8 cellular contexts compared by ENCODE assay signal in the genomic region with DNA sequence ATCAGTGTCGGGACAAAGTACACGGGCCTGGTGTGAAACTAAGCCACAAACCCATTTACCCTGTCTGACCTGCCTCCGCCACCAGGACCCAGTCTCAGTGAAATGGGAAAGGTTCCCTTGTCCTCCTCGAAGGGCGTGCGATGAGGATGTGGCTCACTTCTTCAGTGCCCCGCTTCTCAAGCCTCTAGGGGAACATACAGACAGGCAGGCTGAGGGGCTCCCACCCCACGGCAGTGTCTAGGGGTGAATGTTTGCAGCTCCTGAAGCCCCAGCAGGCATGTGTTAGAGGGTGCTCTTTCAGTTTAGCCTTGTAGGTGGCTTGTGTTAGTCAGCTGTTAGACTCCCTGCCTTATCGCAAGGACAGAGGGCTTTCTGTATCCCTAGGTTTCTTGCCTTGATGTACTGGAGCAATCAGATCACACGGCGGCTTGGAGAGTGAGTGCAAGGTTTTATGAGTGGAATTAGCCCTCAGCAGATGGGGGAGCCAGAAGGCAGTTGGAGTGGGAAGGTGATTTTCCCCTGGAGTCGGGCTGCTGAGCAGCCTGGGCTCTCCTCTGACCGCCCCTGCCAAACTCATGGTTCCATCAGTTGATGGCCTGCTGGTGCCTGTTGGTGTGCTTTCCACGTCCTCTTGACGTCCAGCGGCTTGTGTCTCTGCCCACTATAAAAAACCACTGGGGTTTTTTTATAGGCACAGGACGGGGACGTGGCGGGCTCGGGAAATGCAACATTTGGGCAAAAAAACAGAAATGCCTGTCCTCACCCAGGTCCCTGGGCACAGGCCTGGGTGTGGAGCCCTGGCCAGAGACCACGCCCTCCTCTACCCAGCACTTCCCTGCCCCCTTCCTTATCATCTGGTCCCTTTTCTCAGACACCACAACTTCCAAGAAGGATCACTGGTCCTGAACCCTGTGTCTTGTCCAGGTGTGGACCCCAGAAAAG. TPM values are rescaled to one million over a fixed set of nuclear protein-coding genes. Genes with fewer than 3 reads are reported as not detected.
DNase-seq lines count a peak whose midpoint lies in the region; ATAC-seq and TF ChIP-seq lines count a peak whose summit lies in the region.

No MANE protein-coding gene starts in this region.

- peaks cover 23% of the 10 kb centered on the region; the same call in 1 of the 2 replicates for H3F3A ChIP-seq in PC-9 (ENCODE audit: insufficient read depth, low read depth)

- peak overlapping the region; percentile 78 for H3K27ac ChIP-seq in DND-41 (ENCODE audit: low read length)
- H3K27ac ChIP-seq in H9 (ENCODE audit: insufficient read length, low read depth, low read length), result no peak overlapping the region
- peak overlapping the region; percentile 20; the same call in 1 of the 2 replicates for H3K27ac ChIP-seq in PC-9
- H3K27ac ChIP-seq in lower lobe of right lung, result peak overlapping the region; percentile 87
- peak overlapping the region; percentile 24 to 41 for H3K27ac ChIP-seq in uterus

- peaks cover 7% of the 10 kb centered on the region for H3K23me2 ChIP-seq in H9 (ENCODE audit: insufficient read length, low read depth, low read length, poor library complexity, severe bottlenecking)

- no peak overlapping the region for H3T11ph ChIP-seq in H9 (ENCODE audit: low read length)

- H3K36me3 Mint-ChIP-seq in H9 (ENCODE audit: insufficient read depth in 1 of 3, low read depth in 3 of 3), result peaks cover 14 to 35% (median 26%) of the 10 kb centered on the region in 3 experiments
- H3K36me3 Mint-ChIP-seq in brain, result peaks cover 19% of the 10 kb centered on the region

- H3K4me1 Mint-ChIP-seq in H9, result peaks cover 11 to 18% of the 10 kb centered on the region in 2 experiments
- peaks cover 26% of the 10 kb centered on the region for H3K4me1 Mint-ChIP-seq in brain

- intact Hi-C loops in PC-9 (cut with micrococcal nuclease; ENCODE audit: unreplicated experiment) (loop anchor here (1.0 to 10.0 kb wide), 3 partner anchors 18 to 678 kb away; no protein-coding TSS in a partner anchor), lower lobe of right lung (cut with DNase I) (no loop called here), uterus (cut with DNase I; ENCODE audit: low total_unique reads) (loop anchor here (10.0 kb wide), 1 partner anchor 112 kb away; a partner anchor contains a TSS)

- DNase-seq in DND-41 (peak; percentile 42), H9 (peak; percentile 59), PC-9 (peak; percentile 56), lower lobe of right lung (no peak), uterus (no peak), hippocampal formation (lab: John Stamatoyannopoulos, UW) (no peak)

- no peaks in the 10 kb centered on the region; the same call in 1 of the 2 replicates for H3K27me3 Mint-ChIP-seq in H9 (ENCODE audit: low read depth)
- H3K27me3 Mint-ChIP-seq in brain, result peaks cover 5% of the 10 kb centered on the region

- no peak for TF ChIP-seq POLR2A in uterus (IDR thresholded peaks at IDR 0.05)

- H3K4me3 ChIP-seq in DND-41 (ENCODE audit: low read depth in 1 of 2, low read length in 2 of 2), result peak overlapping the region; percentile 71 to 90
- peak overlapping the region; percentile 94 for H3K4me3 ChIP-seq in PC-9
- H3K4me3 ChIP-seq in lower lobe of right lung, result peak overlapping the region; percentile 99
- peak overlapping the region; percentile 74 to 89 for H3K4me3 ChIP-seq in uterus

- H3K4me3 Mint-ChIP-seq in H9 (peak overlapping the region; percentile 92 to 96), brain (peak overlapping the region; percentile 91 to 98 (median 94))

- no peak overlapping the region for H3K4ac ChIP-seq in H9 (ENCODE audit: low read depth, low read length)

- H3K56ac ChIP-seq in H9 (ENCODE audit: insufficient read length, low read depth, low read length), result no peak overlapping the region

- no peaks in the 10 kb centered on the region for H3K9me2 ChIP-seq in PC-9 (ENCODE audit: insufficient read depth)

- no peak overlapping the region for H4K91ac ChIP-seq in H9 (ENCODE audit: insufficient read length, low read depth, low read length)

- peak overlapping the region; percentile 55 to 98 (median 97); a peak in 6 of 7 replicates for H3K27ac Mint-ChIP-seq in H9
- H3K27ac Mint-ChIP-seq in brain, result peak overlapping the region; percentile 71 to 95 (median 94)

- H2AFZ ChIP-seq in DND-41 (ENCODE audit: low read depth, low read length), result peak overlapping the region; percentile 94
- no peak overlapping the region for H2AFZ ChIP-seq in H9 (ENCODE audit: low read length)
- H2AFZ ChIP-seq in PC-9, result peak overlapping the region; percentile 94

- peaks cover 19% of the 10 kb centered on the region for H4K20me1 ChIP-seq in DND-41 (ENCODE audit: insufficient read depth, low read length)
- no peaks in the 10 kb centered on the region for H4K20me1 ChIP-seq in H9 (ENCODE audit: control insufficient read depth, insufficient read depth, insufficient read length)
- H4K20me1 ChIP-seq in PC-9 (ENCODE audit: insufficient read depth), result no peaks in the 10 kb centered on the region

- no peak overlapping the region for H2BK5ac ChIP-seq in H9 (ENCODE audit: insufficient read length, low read length)

- POLR2A ChIA-PET in PC-9 (lab: Charles Lee; ENCODE audit: unreplicated experiment), result interaction anchor here (0.5 to 1.0 kb wide), 4 partner anchors 10 to 671 kb away, joined by 3 to 5 read pairs (median 4); a partner anchor contains a TSS

- no peak overlapping the region for H2AK5ac ChIP-seq in H9 (ENCODE audit: insufficient read length, low read length)

- H2BK15ac ChIP-seq in H9 (ENCODE audit: low read depth, low read length), result no peak overlapping the region

- H3K79me1 ChIP-seq in H9 (ENCODE audit: insufficient read depth, low read depth, low read length, poor library complexity, severe bottlenecking), result no peaks in the 10 kb centered on the region

- H3K9ac ChIP-seq in DND-41 (ENCODE audit: low read depth, low read length), result peak overlapping the region; percentile 99
- peak overlapping the region; percentile 63 for H3K9ac ChIP-seq in H9 (ENCODE audit: extremely low read depth, insufficient read length, low read length)

- peak overlapping the region; percentile 88 for H3K4me2 ChIP-seq in DND-41 (ENCODE audit: insufficient read depth, low read length)
- peak overlapping the region; percentile 79 for H3K4me2 ChIP-seq in H9 (ENCODE audit: insufficient read depth, insufficient read length, low read length)
- peak overlapping the region; percentile 99 for H3K4me2 ChIP-seq in PC-9

- CTCF ChIA-PET in PC-9 (lab: Charles Lee), result interaction anchor here (1.2 kb wide), 1 partner anchor 13 kb away, joined by 4 read pairs; no protein-coding TSS in a partner anchor

- WGBS in H9 (ENCODE audit: extremely low coverage, insufficient read length, low lambda C conversion rate), result no CpG with 5 or more reads among the region's 21 CpGs

- H3K18ac ChIP-seq in H9 (ENCODE audit: insufficient read length, low read depth, low read length), result peak overlapping the region; percentile 9

- ATAC-seq in DND-41 (ENCODE audit: insufficient read depth, low read depth) (peak; percentile 51), lower lobe of right lung (peak in 1 of 2 donors; percentile 3), HG02763 (IDR thresholded peaks at IDR 0.05; ENCODE audit: unreplicated experiment) (no peak)

- no peak overlapping the region; the same call in 1 of the 2 replicates for H3K14ac ChIP-seq in H9 (ENCODE audit: insufficient read depth, low read length)

- peaks cover 53% of the 10 kb centered on the region for H3K36me3 ChIP-seq in DND-41 (ENCODE audit: insufficient read depth, low read length)
- peaks cover 15% of the 10 kb centered on the region for H3K36me3 ChIP-seq in PC-9 (ENCODE audit: low read depth)
- peaks cover 20% of the 10 kb centered on the region for H3K36me3 ChIP-seq in lower lobe of right lung
- H3K36me3 ChIP-seq in uterus, result no peaks in the 10 kb centered on the region

- H3K27me3 ChIP-seq in DND-41 (ENCODE audit: insufficient read depth, low read length, poor library complexity), result no peaks in the 10 kb centered on the region
- no peaks in the 10 kb centered on the region for H3K27me3 ChIP-seq in H9 (ENCODE audit: insufficient read depth, low read length)
- H3K27me3 ChIP-seq in PC-9 (ENCODE audit: insufficient read depth, low read depth), result no peaks in the 10 kb centered on the region
- H3K27me3 ChIP-seq in lower lobe of right lung (ENCODE audit: low read depth), result no peaks in the 10 kb centered on the region
- no peaks in the 10 kb centered on the region for H3K27me3 ChIP-seq in uterus

- no peaks in the 10 kb centered on the region for H3K9me3 Mint-ChIP-seq in H9
- no peaks in the 10 kb centered on the region for H3K9me3 Mint-ChIP-seq in brain

- no peak overlapping the region for H4K5ac ChIP-seq in H9 (ENCODE audit: insufficient read length, low read depth, low read length)

- H4K8ac ChIP-seq in H9 (replicated peaks; ENCODE audit: insufficient read length, low read depth, low read length), result no peak overlapping the region

- H3K9me3 ChIP-seq in DND-41 (ENCODE audit: insufficient read depth, low read length, severe bottlenecking) (no peaks in the 10 kb centered on the region), H9 (ENCODE audit: control insufficient read depth, low read depth, low read length) (no peaks in the 10 kb centered on the region), PC-9 (ENCODE audit: insufficient read depth, low read depth) (no peaks in the 10 kb centered on the region), lower lobe of right lung (no peaks in the 10 kb centered on the region), uterus (no peaks in the 10 kb centered on the region)

- TF ChIP-seq CTCF in DND-41 (IDR thresholded peaks at IDR 0.05; ENCODE audit: borderline replicate concordance, extremely low read depth, low read length, poor library complexity, severe bottlenecking) (no peak), H9 (conservative IDR thresholded peaks at IDR 0.05) (no peak), PC-9 (conservative IDR thresholded peaks at IDR 0.05) (no peak), brain (conservative IDR thresholded peaks at IDR 0.05) (no peak), lower lobe of right lung (IDR thresholded peaks at IDR 0.05) (no peak), uterus (IDR thresholded peaks at IDR 0.05) (no peak)

- H2BK12ac ChIP-seq in H9 (ENCODE audit: insufficient read length, low read depth, low read length), result no peak overlapping the region

- TSS peak; percentile 82 for BruUV-seq in PC-9 (replicated peaks; lab: Mats Ljungman, UMichigan)

- H3K23ac ChIP-seq in H9 (ENCODE audit: insufficient read length, low read depth, low read length), result no peak overlapping the region

- H2BK120ac ChIP-seq in H9 (ENCODE audit: low read depth, low read length, poor library complexity, severe bottlenecking), result no peak overlapping the region

- peaks cover 39% of the 10 kb centered on the region for H3K4me1 ChIP-seq in DND-41 (ENCODE audit: insufficient read depth, low read length)
- H3K4me1 ChIP-seq in H9 (ENCODE audit: insufficient read depth, low read length), result no peaks in the 10 kb centered on the region; the same call in 1 of the 2 replicates
- H3K4me1 ChIP-seq in PC-9 (replicated peaks; ENCODE audit: insufficient read depth), result peaks cover 29% of the 10 kb centered on the region
- peaks cover 37% of the 10 kb centered on the region for H3K4me1 ChIP-seq in lower lobe of right lung
- peaks cover 0 to 4% of the 10 kb centered on the region in 2 donors for H3K4me1 ChIP-seq in uterus

- peaks cover 66% of the 10 kb centered on the region for H3K79me2 ChIP-seq in DND-41 (ENCODE audit: insufficient read depth, low read length)
- H3K79me2 ChIP-seq in H9 (ENCODE audit: insufficient read depth, low read length), result peaks cover 6% of the 10 kb centered on the region; the same call in 1 of the 2 replicates
- H3K79me2 ChIP-seq in PC-9 (ENCODE audit: low read depth), result peaks cover 31% of the 10 kb centered on the region

- H2BK20ac ChIP-seq in H9 (ENCODE audit: low read depth, low read length, poor library complexity, severe bottlenecking), result no peak overlapping the region

RNA-seq across cellular contexts. Expression of a gene that starts 0.8 kb away (rescaled TPM):
- total RNA-seq in H9 (2021) (80.3 and 84.7 TPM in 2 replicates), PC-9 (2021) (63.9 and 73.3 TPM in 2 replicates), lower lobe of right lung (10.2 TPM), uterus (10 to 100 TPM in 1 of 4 donors, 1 to 10 TPM in 2, not detected in 1; 2.4 to 13.1 (median 7.6) TPM)
- 82.3 TPM for polyA plus RNA-seq in brain (ENCODE audit: insufficient read depth, low read depth, low replicate concordance)

RNA-seq across cellular contexts. Expression of a gene that starts 0.8 kb away (rescaled TPM):
- total RNA-seq in H9 (2021), result 57.2 and 59.0 TPM in 2 replicates
- 36.8 and 40.9 TPM in 2 replicates for total RNA-seq in PC-9 (2021)
- polyA plus RNA-seq in brain (ENCODE audit: insufficient read depth, low read depth, low replicate concordance), result 30.9 TPM
- total RNA-seq in lower lobe of right lung, result 22.6 TPM
- 10 to 100 TPM in 2 of 4 donors, 1 to 10 TPM in 2; 2.1 to 29.4 (median 12.8) TPM for total RNA-seq in uterus

RNA-seq across cellular contexts. Expression of a gene that starts 10.1 kb away (rescaled TPM):
- total RNA-seq in H9 (2021) (37.4 and 39.0 TPM in 2 replicates), PC-9 (2021) (50.8 and 68.7 TPM in 2 replicates), lower lobe of right lung (44.5 TPM), uterus (10 to 100 TPM; 13.3 to 37.4 (median 33.1) TPM)
- polyA plus RNA-seq in brain (ENCODE audit: insufficient read depth, low read depth, low replicate concordance), result 42.7 TPM

Comparison
In these comparisons a context has a peak if more than half of its experiments do, and no peak if none do; other contexts are left out.
1. DNase-seq: peak in DND-41 (single experiment), H9 (single experiment) and PC-9 (2 of 2); none in lower lobe of right lung (single experiment), uterus (0 of 2) and hippocampal formation (0 of 2).
2. Peak in every context shown above with its lines, with median percentiles within 50 percentile points of each other: H3K4me2 ChIP-seq and H3K4me3 ChIP-seq.